Comparison of ENCODE assay signal across 14 cellular contexts in genomic region chr2:71703981-71704545, GRCh38.
"Had no signal": no experiment of that assay in that cellular context is flagged by ENCODE, and none has a peak within 500 bp of the region (broad histone marks: within the 10 kb centered on the region; RNA-seq: fewer than 3 reads in every experiment).

No MANE protein-coding gene starts in this region.

- H3K36me3 Mint-ChIP-seq: memory B cell; stimulated activated memory B cell treated with anti-CD40 and anti-IgM and Interleukin-4, amounts not matched to agents 10 μg/mL and 1 μg/mL and 100 μg/mL, for 72 hours had no signal

- H3K27ac ChIP-seq: breast epithelium, ovary had no signal

- H3K4me3 Mint-ChIP-seq: activated B cell treated with CpG ODN at 0.5 μM for 24 hours; activated CD4-positive, alpha-beta T cell treated with anti-CD3 and anti-CD28 coated beads, Interleukin-2, amount 10 ng/mL, durations not matched to agents 7 days and 5 days; activated T-cell treated with anti-CD3 and anti-CD28 coated beads, Interleukin-2, amount 50 U/mL, for 72 hours; memory B cell; stimulated activated memory B cell treated with anti-CD40 and anti-IgM and Interleukin-4, amounts not matched to agents 10 μg/mL and 1 μg/mL and 100 μg/mL, for 72 hours had no signal

- DNase-seq: activated B cell treated with CpG ODN at 0.5 μM for 24 hours; activated CD4-positive, alpha-beta T cell treated with anti-CD3 and anti-CD28 coated beads, Interleukin-2, amount 10 ng/mL, durations not matched to agents 7 days and 5 days; activated CD8-positive, alpha-beta memory T cell treated with anti-CD3 and anti-CD28 coated beads, Interleukin-2, amount 50 U/mL, for 48 hours; activated naive CD4-positive, alpha-beta T cell; activated T-cell treated with anti-CD3 and anti-CD28 coated beads, Interleukin-2, amount 50 U/mL, for 72 hours; gastrocnemius medialis; heart right ventricle; left colon; stimulated activated CD4-positive, alpha-beta T cell treated with anti-CD3 and anti-CD28 coated beads, Interleukin-2, amount 100 ng/mL, for 48 hours; T-helper 2 cell had no signal

- H3K27me3 ChIP-seq: breast epithelium, gastrocnemius medialis, heart right ventricle, ovary had no signal

- H3K4me1 ChIP-seq: breast epithelium had no signal

- H3K9me3 Mint-ChIP-seq: activated B cell treated with CpG ODN at 0.5 μM for 24 hours; activated CD4-positive, alpha-beta T cell treated with anti-CD3 and anti-CD28 coated beads, Interleukin-2, amount 10 ng/mL, durations not matched to agents 7 days and 5 days; activated T-cell treated with anti-CD3 and anti-CD28 coated beads, Interleukin-2, amount 50 U/mL, for 72 hours; memory B cell; stimulated activated memory B cell treated with anti-CD40 and anti-IgM and Interleukin-4, amounts not matched to agents 10 μg/mL and 1 μg/mL and 100 μg/mL, for 72 hours had no signal

- H3K27ac Mint-ChIP-seq: activated B cell treated with CpG ODN at 0.5 μM for 24 hours; activated CD4-positive, alpha-beta T cell treated with anti-CD3 and anti-CD28 coated beads, Interleukin-2, amount 10 ng/mL, durations not matched to agents 7 days and 5 days; activated T-cell treated with anti-CD3 and anti-CD28 coated beads, Interleukin-2, amount 50 U/mL, for 72 hours; memory B cell; stimulated activated memory B cell treated with anti-CD40 and anti-IgM and Interleukin-4, amounts not matched to agents 10 μg/mL and 1 μg/mL and 100 μg/mL, for 72 hours had no signal

- H3K4me3 ChIP-seq: breast epithelium, gastrocnemius medialis, heart right ventricle, ovary had no signal

- H3K9me3 ChIP-seq: breast epithelium, gastrocnemius medialis, heart right ventricle, ovary had no signal

- H3K27me3 Mint-ChIP-seq: activated B cell treated with CpG ODN at 0.5 μM for 24 hours; activated CD4-positive, alpha-beta T cell treated with anti-CD3 and anti-CD28 coated beads, Interleukin-2, amount 10 ng/mL, durations not matched to agents 7 days and 5 days had no signal

- H3K36me3 ChIP-seq: breast epithelium, gastrocnemius medialis, heart right ventricle, ovary had no signal

- ATAC-seq: activated T-cell treated with anti-CD3 and anti-CD28 coated beads, Interleukin-2, amount 50 U/mL, for 72 hours; gastrocnemius medialis; left colon; stimulated activated memory B cell treated with anti-CD40 and anti-IgM and Interleukin-4, amounts not matched to agents 10 μg/mL and 1 μg/mL and 100 μg/mL, for 72 hours had no signal

- H3K4me1 Mint-ChIP-seq: activated B cell treated with CpG ODN at 0.5 μM for 24 hours; activated CD4-positive, alpha-beta T cell treated with anti-CD3 and anti-CD28 coated beads, Interleukin-2, amount 10 ng/mL, durations not matched to agents 7 days and 5 days; stimulated activated memory B cell treated with anti-CD40 and anti-IgM and Interleukin-4, amounts not matched to agents 10 μg/mL and 1 μg/mL and 100 μg/mL, for 72 hours had no signal
